18 cellular contexts compared by ENCODE assay signal in the genomic region with DNA sequence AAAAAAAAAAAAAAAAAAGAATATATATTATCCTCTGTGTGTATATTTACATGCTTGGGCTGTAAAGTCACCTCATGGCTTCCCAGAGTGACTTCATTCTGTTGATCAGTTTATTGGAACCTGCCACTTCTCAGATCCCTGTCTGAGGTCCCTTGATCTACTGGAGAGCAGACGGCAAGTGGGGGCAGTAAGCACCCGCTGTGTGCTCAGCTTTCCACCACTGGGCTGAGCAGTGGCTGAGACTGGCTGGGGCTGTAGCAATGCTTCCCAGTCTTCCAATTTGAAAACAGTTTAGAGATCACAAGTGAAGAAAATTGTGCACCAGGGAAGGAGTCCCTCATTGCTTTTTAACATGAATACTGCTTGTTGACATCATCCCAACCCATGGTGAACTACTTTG.
"Had no signal": no experiment of that assay in that cellular context is flagged by ENCODE, and none has a peak within 500 bp of the region (broad histone marks: within the 10 kb centered on the region; RNA-seq: fewer than 3 reads in every experiment).

No MANE protein-coding gene starts in this region.

- ATAC-seq: activated T-helper 17 cell treated with anti-CD3 and anti-CD28 coated beads, Interleukin-2, amount 50 U/mL, for 72 hours; esophagus mucosa; left cardiac atrium; mucosa of descending colon; stimulated activated naive CD8-positive, alpha-beta T cell treated with anti-CD3 and anti-CD28 coated beads, Interleukin-15, Interleukin-2, amounts not matched to agents 100 U/mL and 50 U/mL, for 24 hours had no signal

- H3K27ac ChIP-seq: thyroid gland had no signal

- DNase-seq: activated CD4-positive, alpha-beta T cell treated with anti-CD3 and anti-CD28 coated beads for 1 hour; activated CD4-positive, alpha-beta T cell treated with anti-CD3 and anti-CD28 coated beads, Interleukin-2, amount 50 U/mL, for 1 hour; activated naive CD4-positive, alpha-beta T cell treated with Interleukin-2 at 50 U/mL for 16 hours; activated naive CD8-positive, alpha-beta T cell treated with anti-CD3 and anti-CD28 coated beads, Interleukin-2, amount 10 ng/mL, durations not matched to agents 7 days and 5 days; activated T-cell treated with anti-CD3 and anti-CD28 coated beads, Interleukin-2, amount 50 U/mL, for 24 hours; amniotic stem cell; cerebellar nuclear complex; head of caudate nucleus; left cardiac atrium; mucosa of descending colon; occipital lobe; retina; stimulated activated CD4-positive, alpha-beta T cell treated with anti-CD3 and anti-CD28 coated beads, Interleukin-4, amount 100 ng/mL, for 24 hours; stimulated activated naive CD8-positive, alpha-beta T cell treated with anti-CD3 and anti-CD28 coated beads, Interleukin-15, Interleukin-2, amounts not matched to agents 100 U/mL and 50 U/mL, for 24 hours; T-helper 9 cell; thyroid gland had no signal

- H3K4me3 ChIP-seq: mucosa of descending colon, thyroid gland had no signal

- H3K27me3 ChIP-seq: thyroid gland had no signal

- H3K4me1 ChIP-seq: thyroid gland had no signal

- H3K9me3 ChIP-seq: mucosa of descending colon, thyroid gland had no signal

- H3K36me3 ChIP-seq: thyroid gland had no signal
